ENCODE assay signal across 36 cellular contexts in the genomic region with DNA sequence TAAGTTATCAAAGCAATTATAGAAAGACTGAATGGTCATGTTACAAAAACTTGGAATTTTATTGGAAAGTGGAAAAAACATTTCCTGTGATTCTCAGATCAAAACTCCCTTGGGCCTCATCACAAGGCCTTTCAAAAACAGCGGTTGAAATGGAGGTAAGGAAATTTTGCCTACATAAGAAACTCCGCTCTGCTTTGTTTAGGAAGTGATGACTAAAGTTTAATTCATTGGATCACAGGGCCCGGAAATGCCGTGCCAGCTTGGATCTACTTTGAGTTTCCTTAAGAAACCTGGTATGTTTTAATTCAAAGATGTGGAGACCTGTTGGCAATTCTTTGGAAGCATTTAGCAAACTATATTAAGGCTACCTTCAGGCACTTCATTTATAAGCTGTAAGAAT.
"Had no signal": no experiment of that assay in that cellular context is flagged by ENCODE, and none has a peak within 500 bp of the region (broad histone marks: within the 10 kb centered on the region; RNA-seq: fewer than 3 reads in every experiment).

No MANE protein-coding gene starts in this region.

- H3K4me3 ChIP-seq: body of pancreas, breast epithelium, SJSA1 had no signal

- FAIRE-seq: astrocyte had no signal

- H3K36me3 ChIP-seq: breast epithelium, SJSA1 had no signal

- H3K27me3 ChIP-seq: body of pancreas, breast epithelium, SJSA1 had no signal

- H3K4me1 Mint-ChIP-seq: activated B cell treated with CpG ODN at 0.5 μM for 24 hours; activated CD4-positive, alpha-beta memory T cell treated with anti-CD3 and anti-CD28 coated beads, Interleukin-2, amount 10 ng/mL, durations not matched to agents 7 days and 5 days; activated CD8-positive, alpha-beta memory T cell treated with anti-CD3 and anti-CD28 coated beads, Interleukin-2, amount 10 ng/mL, durations not matched to agents 7 days and 5 days; activated naive CD8-positive, alpha-beta T cell treated with anti-CD3 and anti-CD28 coated beads for 36 hours had no signal

- ATAC-seq: activated CD8-positive, alpha-beta memory T cell treated with anti-CD3 and anti-CD28 coated beads, Interleukin-2, amount 10 ng/mL, durations not matched to agents 7 days and 5 days; body of pancreas; Panc1; SK-N-SH treated with all-trans-retinoic acid at 6 μM for 48 hours had no signal

- H3K36me3 Mint-ChIP-seq: activated CD8-positive, alpha-beta memory T cell treated with anti-CD3 and anti-CD28 coated beads, Interleukin-2, amount 10 ng/mL, durations not matched to agents 7 days and 5 days; activated naive CD8-positive, alpha-beta T cell treated with anti-CD3 and anti-CD28 coated beads for 36 hours had no signal

- H3K4me1 ChIP-seq: body of pancreas, breast epithelium, SJSA1 had no signal

- H3K9me3 ChIP-seq: SJSA1 had no signal

- H3K27me3 Mint-ChIP-seq: activated B cell treated with CpG ODN at 0.5 μM for 24 hours; activated CD4-positive, alpha-beta memory T cell treated with anti-CD3 and anti-CD28 coated beads, Interleukin-2, amount 10 ng/mL, durations not matched to agents 7 days and 5 days; activated CD8-positive, alpha-beta memory T cell treated with anti-CD3 and anti-CD28 coated beads, Interleukin-2, amount 10 ng/mL, durations not matched to agents 7 days and 5 days; activated naive CD8-positive, alpha-beta T cell treated with anti-CD3 and anti-CD28 coated beads for 36 hours had no signal

- H3K27ac Mint-ChIP-seq: activated B cell treated with CpG ODN at 0.5 μM for 24 hours; activated CD4-positive, alpha-beta memory T cell treated with anti-CD3 and anti-CD28 coated beads, Interleukin-2, amount 10 ng/mL, durations not matched to agents 7 days and 5 days; activated CD8-positive, alpha-beta memory T cell treated with anti-CD3 and anti-CD28 coated beads, Interleukin-2, amount 10 ng/mL, durations not matched to agents 7 days and 5 days; activated naive CD8-positive, alpha-beta T cell treated with anti-CD3 and anti-CD28 coated beads for 36 hours had no signal

- H3K27ac ChIP-seq: body of pancreas, breast epithelium, SJSA1, VCaP had no signal

- DNase-seq: activated B cell treated with CpG ODN at 0.5 μM for 24 hours; activated CD4-positive, alpha-beta memory T cell treated with anti-CD3 and anti-CD28 coated beads, Interleukin-2, amount 10 ng/mL, durations not matched to agents 7 days and 5 days; activated CD4-positive, alpha-beta T cell treated with anti-CD3 and anti-CD28 coated beads for 4 hours; activated CD4-positive, CD25-positive, alpha-beta regulatory T cell treated with anti-CD3 and anti-CD28 coated beads, Interleukin-2, amount 50 U/mL, for 72 hours; activated CD8-positive, alpha-beta memory T cell treated with anti-CD3 and anti-CD28 coated beads for 24 hours; activated CD8-positive, alpha-beta memory T cell treated with anti-CD3 and anti-CD28 coated beads, Interleukin-2, amount 10 ng/mL, durations not matched to agents 7 days and 5 days; activated CD8-positive, alpha-beta memory T cell treated with anti-CD3 and anti-CD28 coated beads, Interleukin-2, amount 50 U/mL, for 48 hours; activated effector memory CD4-positive, alpha-beta T cell treated with Interleukin-2 at 50 U/mL for 16 hours; activated naive CD4-positive, alpha-beta T cell; activated naive CD4-positive, alpha-beta T cell treated with anti-CD3 and anti-CD28 coated beads, Interleukin-2, amount 50 U/mL, for 16 hours; activated naive CD8-positive, alpha-beta T cell treated with anti-CD3 and anti-CD28 coated beads for 36 hours; activated T-cell treated with anti-CD3 and anti-CD28 coated beads, Interleukin-2, amount 50 U/mL, for 48 hours; amygdala; body of pancreas; Kasumi-1; KG1; MM.1S; MV-4-11; NCI-H1092; NCI-H1436 treated with DMSO at 0.1 percent for 48 hours; NCI-H1694 treated with DMSO at 0.1 percent for 48 hours; NCI-H2029; NCI-H345; NCI-H526; NCI-H748 treated with DMSO at 0.1 percent for 48 hours; NK-92 treated with Interleukin-12 subunit alpha and Interleukin-12 subunit beta, amount 100 ng/mL, for 24 hours; SHP77 treated with DMSO at 0.1 percent for 48 hours; T-helper 1 cell; T-helper 2 cell; T-helper 9 cell had no signal

- H3K4me3 Mint-ChIP-seq: activated B cell treated with CpG ODN at 0.5 μM for 24 hours; activated CD4-positive, alpha-beta memory T cell treated with anti-CD3 and anti-CD28 coated beads, Interleukin-2, amount 10 ng/mL, durations not matched to agents 7 days and 5 days; activated CD8-positive, alpha-beta memory T cell treated with anti-CD3 and anti-CD28 coated beads, Interleukin-2, amount 10 ng/mL, durations not matched to agents 7 days and 5 days; activated naive CD8-positive, alpha-beta T cell treated with anti-CD3 and anti-CD28 coated beads for 36 hours had no signal
